ENCODE assay signal across 8 cellular contexts in the genomic region with DNA sequence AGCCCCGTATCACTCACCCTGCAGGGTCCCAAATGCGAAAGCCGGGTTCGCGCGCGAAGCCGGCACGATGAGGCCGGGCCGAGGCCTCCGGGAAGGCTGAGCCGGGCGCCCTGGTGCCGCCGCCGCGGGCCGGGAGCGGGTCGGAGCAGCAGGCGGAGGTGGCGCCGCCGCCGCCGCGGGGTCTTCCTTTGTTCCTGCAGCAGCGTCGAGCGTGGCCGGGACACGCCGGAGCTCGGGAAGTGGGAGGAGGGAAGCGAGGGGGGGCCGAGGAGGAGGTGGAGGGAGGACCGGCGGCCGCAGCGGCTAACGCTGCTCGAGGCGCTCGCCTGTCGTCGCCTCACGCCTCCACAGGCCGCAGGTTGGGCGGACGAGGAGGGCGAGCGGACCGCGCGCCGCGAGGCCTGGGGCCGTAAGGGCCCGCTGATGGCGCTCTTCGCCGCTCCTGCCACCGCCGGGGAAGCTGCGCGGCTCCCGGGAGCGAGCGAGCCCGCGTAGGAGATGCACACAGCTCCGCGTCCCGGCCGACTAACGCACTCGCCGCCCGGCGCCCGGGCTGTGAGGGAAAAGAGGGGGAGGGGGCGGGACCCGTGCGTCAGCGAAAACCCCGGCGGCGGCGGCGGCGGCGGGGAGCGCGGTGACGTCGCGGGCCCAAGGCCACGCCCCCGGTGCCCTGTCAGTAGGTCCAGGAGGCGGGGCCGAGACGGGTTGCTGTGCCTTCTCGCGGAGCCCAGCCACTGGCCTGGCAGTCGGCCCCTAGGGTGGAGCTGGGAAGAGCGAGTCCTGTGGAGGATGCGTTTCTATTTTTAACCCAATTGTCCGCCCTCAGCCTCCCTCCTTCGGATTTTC. TPM values are rescaled to one million over a fixed set of nuclear protein-coding genes. Genes with fewer than 3 reads are reported as not detected.
DNase-seq lines count a peak whose midpoint lies in the region; ATAC-seq and TF ChIP-seq lines count a peak whose summit lies in the region.

A gene with protein sequence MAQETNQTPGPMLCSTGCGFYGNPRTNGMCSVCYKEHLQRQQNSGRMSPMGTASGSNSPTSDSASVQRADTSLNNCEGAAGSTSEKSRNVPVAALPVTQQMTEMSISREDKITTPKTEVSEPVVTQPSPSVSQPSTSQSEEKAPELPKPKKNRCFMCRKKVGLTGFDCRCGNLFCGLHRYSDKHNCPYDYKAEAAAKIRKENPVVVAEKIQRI (minus strand): TSS at position 530 of the 846 bp plus-strand sequence. CDS start 4,430 bp downstream, outside the sequence.

- H3K36me3 ChIP-seq in liver (ENCODE audit: control insufficient read depth in 4 of 4, insufficient read depth in 3 of 4, low read depth in 1 of 4, low read length in 3 of 4): peaks cover 0 to 11% (median 2%) of the 10 kb centered on the region in 4 donors

- H3K4me3 ChIP-seq in liver (ENCODE audit: low read depth in 1 of 3, low read length in 3 of 3): peak within 1 kb of the TSS; percentile 87 to 99 (median 90)

- ATAC-seq in GM19351 (IDR thresholded peaks at IDR 0.05; ENCODE audit: unreplicated experiment) (peak; percentile 74), HG03521 (IDR thresholded peaks at IDR 0.05; ENCODE audit: unreplicated experiment) (peak; percentile 82)

- TF ChIP-seq CTCF in C4-2B (conservative IDR thresholded peaks at IDR 0.05) (no peak), liver (IDR thresholded peaks at IDR 0.05; ENCODE audit: low read depth, low read length, missing input control) (no peak)

- no peaks in the 10 kb centered on the region for H3K9me3 ChIP-seq in liver (ENCODE audit: control insufficient read depth in 4 of 4, low read length in 3 of 4)

- peaks cover 2 to 24% (median 11%) of the 10 kb centered on the region in 4 donors for H3K4me1 ChIP-seq in liver (ENCODE audit: control insufficient read depth in 4 of 4, insufficient read depth in 4 of 4, low read length in 3 of 4)

- H3K9ac ChIP-seq in liver (ENCODE audit: low read depth in 1 of 2, low read length in 2 of 2): peak within 1 kb of the TSS; percentile 97 to 98

- H3K27ac ChIP-seq in C4-2B: peak within 1 kb of the TSS; percentile 99
- H3K27ac ChIP-seq in liver (ENCODE audit: low read depth in 1 of 2, low read length in 2 of 2): peak within 1 kb of the TSS; percentile 98 to 99

- H3K27me3 ChIP-seq in liver (ENCODE audit: control insufficient read depth in 4 of 4, insufficient read depth in 4 of 4, low read length in 3 of 4): no peaks in the 10 kb centered on the region

- DNase-seq in NCI-H774 (lab: John Stamatoyannopoulos, UW) (peak; percentile 96), dermis microvascular lymphatic vessel endothelial cell (ENCODE audit: low read depth in 2 of 2) (peak; percentile 90 to 98)
- DNase-seq in activated CD4-positive, alpha-beta T cell treated with anti-CD3 and anti-CD28 coated beads, Interleukin-2, amount 50 U/mL, for 48 hours: peak; percentile 95 to 96
- DNase-seq in stimulated activated CD4-positive, alpha-beta T cell treated with anti-CD3 and anti-CD28 coated beads, Interleukin-4, amount 100 ng/mL, for 24 hours: peak; percentile 94

- WGBS in liver: under 1% methylated on average over 110 of the region's 110 CpGs

- TF ChIP-seq RAD21 in liver (IDR thresholded peaks at IDR 0.05): no peak

TF ChIP-seq in liver, 16 proteins besides CTCF, POLR2A, EP300 and RAD21:
- TF ChIP-seq HNF4A (conservative IDR thresholded peaks at IDR 0.05) (no peak), TAF1 (conservative IDR thresholded peaks at IDR 0.05) (peak; percentile 97), HNF4G (IDR thresholded peaks at IDR 0.05) (no peak), EGR1 (IDR thresholded peaks at IDR 0.05; ENCODE audit: low read depth in 2 of 2) (peak in 1 of 2 donors; percentile 4), FOXA1 (IDR thresholded peaks at IDR 0.05) (peak; percentile 33)
- TF ChIP-seq, protein P1, sequence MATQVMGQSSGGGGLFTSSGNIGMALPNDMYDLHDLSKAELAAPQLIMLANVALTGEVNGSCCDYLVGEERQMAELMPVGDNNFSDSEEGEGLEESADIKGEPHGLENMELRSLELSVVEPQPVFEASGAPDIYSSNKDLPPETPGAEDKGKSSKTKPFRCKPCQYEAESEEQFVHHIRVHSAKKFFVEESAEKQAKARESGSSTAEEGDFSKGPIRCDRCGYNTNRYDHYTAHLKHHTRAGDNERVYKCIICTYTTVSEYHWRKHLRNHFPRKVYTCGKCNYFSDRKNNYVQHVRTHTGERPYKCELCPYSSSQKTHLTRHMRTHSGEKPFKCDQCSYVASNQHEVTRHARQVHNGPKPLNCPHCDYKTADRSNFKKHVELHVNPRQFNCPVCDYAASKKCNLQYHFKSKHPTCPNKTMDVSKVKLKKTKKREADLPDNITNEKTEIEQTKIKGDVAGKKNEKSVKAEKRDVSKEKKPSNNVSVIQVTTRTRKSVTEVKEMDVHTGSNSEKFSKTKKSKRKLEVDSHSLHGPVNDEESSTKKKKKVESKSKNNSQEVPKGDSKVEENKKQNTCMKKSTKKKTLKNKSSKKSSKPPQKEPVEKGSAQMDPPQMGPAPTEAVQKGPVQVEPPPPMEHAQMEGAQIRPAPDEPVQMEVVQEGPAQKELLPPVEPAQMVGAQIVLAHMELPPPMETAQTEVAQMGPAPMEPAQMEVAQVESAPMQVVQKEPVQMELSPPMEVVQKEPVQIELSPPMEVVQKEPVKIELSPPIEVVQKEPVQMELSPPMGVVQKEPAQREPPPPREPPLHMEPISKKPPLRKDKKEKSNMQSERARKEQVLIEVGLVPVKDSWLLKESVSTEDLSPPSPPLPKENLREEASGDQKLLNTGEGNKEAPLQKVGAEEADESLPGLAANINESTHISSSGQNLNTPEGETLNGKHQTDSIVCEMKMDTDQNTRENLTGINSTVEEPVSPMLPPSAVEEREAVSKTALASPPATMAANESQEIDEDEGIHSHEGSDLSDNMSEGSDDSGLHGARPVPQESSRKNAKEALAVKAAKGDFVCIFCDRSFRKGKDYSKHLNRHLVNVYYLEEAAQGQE (IDR thresholded peaks at IDR 0.05): peak; percentile 94

RNA-seq across cellular contexts. Expression of the gene that starts here (rescaled TPM):
- total RNA-seq in dermis microvascular lymphatic vessel endothelial cell: 53.5 and 88.5 TPM in 2 replicates
- total RNA-seq in liver: 100 to 1,000 TPM in 1 of 2 donors, 10 to 100 TPM in 1; 71.4 to 119 TPM
- 10 to 100 TPM; 45.6 to 52.3 TPM for polyA plus RNA-seq in liver

Comparison
In these comparisons a context has a peak if more than half of its experiments do, and no peak if none do; other contexts are left out.
1. Peak in every context shown above with its lines: DNase-seq, ATAC-seq, H3K4me3 ChIP-seq and H3K27ac ChIP-seq.